Comparison of ENCODE assay signal across 1 cellular context in genomic region chr2:201969938-201970785, GRCh38.
TF ChIP-seq lines count a peak whose summit lies in the region.

No MANE protein-coding gene starts in this region.

TF ChIP-seq in SK-N-SH treated with all-trans-retinoic acid at 6 μM for 48 hours, 23 proteins besides CTCF, POLR2A, EP300 and RAD21 (continued from another document):
- TF ChIP-seq, protein P1, sequence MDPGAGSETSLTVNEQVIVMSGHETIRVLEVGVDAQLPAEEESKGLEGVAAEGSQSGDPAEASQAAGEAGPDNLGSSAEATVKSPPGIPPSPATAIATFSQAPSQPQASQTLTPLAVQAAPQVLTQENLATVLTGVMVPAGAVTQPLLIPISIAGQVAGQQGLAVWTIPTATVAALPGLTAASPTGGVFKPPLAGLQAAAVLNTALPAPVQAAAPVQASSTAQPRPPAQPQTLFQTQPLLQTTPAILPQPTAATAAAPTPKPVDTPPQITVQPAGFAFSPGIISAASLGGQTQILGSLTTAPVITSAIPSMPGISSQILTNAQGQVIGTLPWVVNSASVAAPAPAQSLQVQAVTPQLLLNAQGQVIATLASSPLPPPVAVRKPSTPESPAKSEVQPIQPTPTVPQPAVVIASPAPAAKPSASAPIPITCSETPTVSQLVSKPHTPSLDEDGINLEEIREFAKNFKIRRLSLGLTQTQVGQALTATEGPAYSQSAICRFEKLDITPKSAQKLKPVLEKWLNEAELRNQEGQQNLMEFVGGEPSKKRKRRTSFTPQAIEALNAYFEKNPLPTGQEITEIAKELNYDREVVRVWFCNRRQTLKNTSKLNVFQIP (CRISPR knock-in tag; IDR thresholded peaks at IDR 0.05; ENCODE audit: borderline replicate concordance, low read depth): no peak
- TF ChIP-seq ESRRG (CRISPR knock-in tag; IDR thresholded peaks at IDR 0.05): no peak
- TF ChIP-seq ZC3H10 (CRISPR knock-in tag; IDR thresholded peaks at IDR 0.05): no peak
- TF ChIP-seq ARNTL (CRISPR knock-in tag; IDR thresholded peaks at IDR 0.05; ENCODE audit: borderline replicate concordance, low read depth): no peak
